ENCODE assay signal across 16 cellular contexts in the genomic region with DNA sequence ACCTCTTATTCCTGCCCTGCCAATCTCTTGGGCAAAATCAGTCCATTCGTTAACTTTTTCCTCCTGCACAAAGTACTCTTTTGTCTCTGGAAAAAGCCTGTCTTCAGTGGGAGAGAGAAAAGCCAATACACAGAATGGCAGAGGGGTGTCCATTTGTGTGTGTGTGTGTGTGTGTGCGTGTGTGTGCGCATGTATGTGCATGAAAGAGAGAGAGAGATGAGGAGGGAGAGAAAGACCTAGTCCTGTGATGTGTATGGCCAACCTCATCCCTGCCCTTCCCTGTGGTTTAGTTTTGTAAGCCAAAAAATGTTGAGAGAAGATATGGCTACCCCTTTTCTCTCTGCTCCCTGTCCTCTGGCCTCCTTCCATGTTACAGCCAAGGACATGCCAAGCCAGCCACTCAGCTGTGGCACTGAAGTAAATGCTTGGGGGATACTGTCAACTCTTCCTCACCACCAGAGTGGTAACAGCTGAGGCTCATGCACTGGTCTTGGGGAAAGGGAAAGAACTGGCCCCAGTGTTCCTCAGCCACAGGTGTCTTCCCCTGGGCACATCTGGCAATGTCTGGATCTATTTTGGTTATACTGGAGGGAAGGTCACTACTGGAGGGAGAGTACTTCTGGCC. TPM values are rescaled to one million over a fixed set of nuclear protein-coding genes. Genes with fewer than 3 reads are reported as not detected.
"Had no signal": no experiment of that assay in that cellular context is flagged by ENCODE, and none has a peak within 500 bp of the region (broad histone marks: within the 10 kb centered on the region; RNA-seq: fewer than 3 reads in every experiment).

No MANE protein-coding gene starts in this region.

- H3K27ac ChIP-seq: cardiac muscle cell, coronary artery, left lung, lower lobe of right lung, psoas muscle, transverse colon had no signal

- H3K4me1 Mint-ChIP-seq: memory B cell; mesothelial cell of epicardium; naive B cell; nephron; stimulated activated memory B cell treated with anti-CD40 and anti-IgM and Interleukin-4, amounts not matched to agents 10 μg/mL and 1 μg/mL and 100 μg/mL, for 72 hours had no signal

- H3K4me1 ChIP-seq: lower lobe of right lung, psoas muscle, transverse colon had no signal

- ATAC-seq: lower lobe of right lung; stimulated activated memory B cell treated with anti-CD40 and anti-IgM and Interleukin-4, amounts not matched to agents 10 μg/mL and 1 μg/mL and 100 μg/mL, for 72 hours had no signal

- H3K4me3 Mint-ChIP-seq: immature natural killer cell; memory B cell; mesothelial cell of epicardium; naive B cell; nephron; stimulated activated memory B cell treated with anti-CD40 and anti-IgM and Interleukin-4, amounts not matched to agents 10 μg/mL and 1 μg/mL and 100 μg/mL, for 72 hours; stimulated activated naive CD8-positive, alpha-beta T cell treated with anti-CD3 and anti-CD28 coated beads, Interleukin-15, Interleukin-2, amounts not matched to agents 100 ng/mL and 50 ng/mL, for 24 hours had no signal

- H3K27ac Mint-ChIP-seq: immature natural killer cell; memory B cell; mesothelial cell of epicardium; nephron; stimulated activated memory B cell treated with anti-CD40 and anti-IgM and Interleukin-4, amounts not matched to agents 10 μg/mL and 1 μg/mL and 100 μg/mL, for 72 hours; stimulated activated naive CD8-positive, alpha-beta T cell treated with anti-CD3 and anti-CD28 coated beads, Interleukin-15, Interleukin-2, amounts not matched to agents 100 ng/mL and 50 ng/mL, for 24 hours had no signal

- H3K4me3 ChIP-seq: cardiac muscle cell, coronary artery, left lung, lower lobe of right lung, psoas muscle, transverse colon had no signal

- H3K27me3 ChIP-seq: cardiac muscle cell, left lung, transverse colon had no signal

- H3K9me3 Mint-ChIP-seq: immature natural killer cell; memory B cell; mesothelial cell of epicardium; naive B cell; nephron; stimulated activated memory B cell treated with anti-CD40 and anti-IgM and Interleukin-4, amounts not matched to agents 10 μg/mL and 1 μg/mL and 100 μg/mL, for 72 hours; stimulated activated naive CD8-positive, alpha-beta T cell treated with anti-CD3 and anti-CD28 coated beads, Interleukin-15, Interleukin-2, amounts not matched to agents 100 ng/mL and 50 ng/mL, for 24 hours had no signal

- H3K36me3 ChIP-seq: cardiac muscle cell, left lung, lower lobe of right lung, transverse colon had no signal

- H3K27me3 Mint-ChIP-seq: memory B cell; naive B cell; stimulated activated memory B cell treated with anti-CD40 and anti-IgM and Interleukin-4, amounts not matched to agents 10 μg/mL and 1 μg/mL and 100 μg/mL, for 72 hours; stimulated activated naive CD8-positive, alpha-beta T cell treated with anti-CD3 and anti-CD28 coated beads, Interleukin-15, Interleukin-2, amounts not matched to agents 100 ng/mL and 50 ng/mL, for 24 hours had no signal

- H3K9me3 ChIP-seq: left lung, lower lobe of right lung, psoas muscle, transverse colon had no signal

- DNase-seq: effector CD8-positive, alpha-beta T cell; immature natural killer cell; left lung; lower lobe of right lung; naive B cell; occipital lobe; psoas muscle; stimulated activated CD4-positive, alpha-beta T cell treated with anti-CD3 and anti-CD28 coated beads, Interleukin-4, amount 100 ng/mL, for 24 hours had no signal

RNA-seq across cellular contexts. Expression of gene SLC4A5, which starts 10.6 kb away (rescaled TPM):
- polyA plus RNA-seq: immature natural killer cell had no signal
